29 cellular contexts compared by ENCODE assay signal in the genomic region with DNA sequence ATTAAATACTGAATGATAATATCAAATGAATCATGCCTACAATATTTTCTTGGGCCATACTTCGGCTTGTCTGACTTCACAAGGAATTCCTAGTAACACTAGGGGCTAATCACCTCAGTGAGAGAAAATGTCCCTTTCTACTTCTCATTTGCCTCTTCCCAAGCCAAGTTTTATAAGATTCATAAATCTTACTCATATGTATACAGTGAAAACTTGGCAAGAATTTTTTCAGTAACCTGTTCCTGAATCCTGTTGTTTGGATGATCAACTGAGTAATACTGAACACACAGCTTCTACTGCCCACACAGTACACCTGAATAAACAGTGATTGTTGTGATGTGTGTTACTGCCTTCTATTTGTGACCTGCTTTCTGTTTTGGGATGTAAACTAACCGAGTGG. TPM values are rescaled to one million over a fixed set of nuclear protein-coding genes. Genes with fewer than 3 reads are reported as not detected.
A peak's percentile ranks its signal among the peaks of the same experiment; 100 is the strongest.
DNase-seq lines count a peak whose midpoint lies in the region; ATAC-seq and TF ChIP-seq lines count a peak whose summit lies in the region.
"Had no signal": no experiment of that assay in that cellular context is flagged by ENCODE, and none has a peak within 500 bp of the region (broad histone marks: within the 10 kb centered on the region; RNA-seq: fewer than 3 reads in every experiment).

No MANE protein-coding gene starts in this region.

- in situ Hi-C loops in GM23248 (cut with MboI): no loop called here

- H3K27ac Mint-ChIP-seq in naive thymus-derived CD8-positive, alpha-beta T cell: no peak overlapping the region
- H3K27ac Mint-ChIP-seq: activated T-cell treated with anti-CD3 and anti-CD28 coated beads, Interleukin-2, amount 50 U/mL, for 72 hours; natural killer cell treated with Interleukin-12 subunit alpha and Interleukin-12 subunit beta and Interleukin-15 and Interleukin-18, amount 100 ng/mL, for 72 hours; T-helper 1 cell treated with Interleukin-12 subunit alpha and Interleukin-12 subunit beta and Interleukin-4 antibody, amounts not matched to agents 30 μg/mL and 1 μg/mL, for 36 hours had no signal

- H2AFZ ChIP-seq in GM23248: no peak overlapping the region
- 0 out of 2 replicates have a peak overlapping the region, but pooled peaks have one; percentile 33 for H2AFZ ChIP-seq in PC-9

- DNase-seq in GM23248 (peak; percentile 13), PC-9 (peak in 1 of 2 experiments; percentile 77), retinal pigment epithelial cell (ENCODE audit: low read depth) (peak; percentile 33), heart right ventricle (no peak), uterus (no peak)
- no peak for DNase-seq in naive thymus-derived CD8-positive, alpha-beta T cell
- DNase-seq: activated CD4-positive, alpha-beta T cell treated with anti-CD3 and anti-CD28 coated beads for 48 hours; activated naive CD4-positive, alpha-beta T cell treated with anti-CD3 and anti-CD28 coated beads, Interleukin-2, amount 50 U/mL, for 16 hours; activated T-cell treated with anti-CD3 and anti-CD28 coated beads, Interleukin-2, amount 50 U/mL, for 72 hours; anterior cingulate cortex; DMS 273 treated with DMSO at 0.1 percent for 48 hours; effector CD4-positive, alpha-beta T cell; GDM1; KG1; NCI-H1092 treated with DMSO at 0.1 percent for 48 hours; NCI-H1930; NCI-H2227 treated with DMSO at 0.1 percent for 48 hours; NCI-H82; ovary; right lobe of liver; upper lobe of left lung had no signal

- H3K9me3 ChIP-seq in GM23248 (ENCODE audit: low read depth): no peaks in the 10 kb centered on the region
- no peaks in the 10 kb centered on the region for H3K9me3 ChIP-seq in PC-9 (ENCODE audit: insufficient read depth, low read depth)
- peaks cover 0 to under 1% (median 0%) of the 10 kb centered on the region in 11 donors for H3K9me3 ChIP-seq in heart right ventricle
- no peaks in the 10 kb centered on the region for H3K9me3 ChIP-seq in uterus
- H3K9me3 ChIP-seq: esophagus muscularis mucosa, ovary, right lobe of liver, upper lobe of left lung had no signal

- WGBS in GM23248 (ENCODE audit: low coverage in 1 of 2, low lambda C conversion rate in 2 of 2, missing lambda C conversion rate in 2 of 2), 2 experiments: 58 to 63% methylated on average over 2 of the region's 2 CpGs
- 62 to 79% methylated on average over 2 of the region's 2 CpGs for WGBS in heart right ventricle, 2 donors

- no peak for TF ChIP-seq CTCF in PC-9 (conservative IDR thresholded peaks at IDR 0.05)
- TF ChIP-seq CTCF in retinal pigment epithelial cell (conservative IDR thresholded peaks at IDR 0.05; ENCODE audit: low read depth, low read length): no peak
- no peak for TF ChIP-seq CTCF in heart right ventricle (IDR thresholded peaks at IDR 0.05)
- no peak for TF ChIP-seq CTCF in uterus (IDR thresholded peaks at IDR 0.05)

- intact Hi-C loops in PC-9 (cut with micrococcal nuclease; ENCODE audit: unreplicated experiment) (no loop called here), heart right ventricle (cut with DNase I) (no loop called here), uterus (cut with DNase I; ENCODE audit: low total_unique reads) (no loop called here)

- H3K36me3 ChIP-seq in GM23248 (ENCODE audit: low read depth): no peaks in the 10 kb centered on the region
- no peaks in the 10 kb centered on the region for H3K36me3 ChIP-seq in PC-9 (ENCODE audit: low read depth)
- H3K36me3 ChIP-seq in heart right ventricle: no peaks in the 10 kb centered on the region
- H3K36me3 ChIP-seq in uterus: no peaks in the 10 kb centered on the region
- H3K36me3 ChIP-seq: esophagus muscularis mucosa, ovary, right lobe of liver, upper lobe of left lung had no signal

- H3K27ac ChIP-seq in GM23248 (no peak overlapping the region), PC-9 (no peak overlapping the region), heart right ventricle (no peak overlapping the region), uterus (no peak overlapping the region)
- H3K27ac ChIP-seq: esophagus muscularis mucosa, ovary, right lobe of liver, upper lobe of left lung had no signal

- H4K20me1 ChIP-seq in GM23248 (ENCODE audit: insufficient read depth) (no peaks in the 10 kb centered on the region), PC-9 (ENCODE audit: insufficient read depth) (no peaks in the 10 kb centered on the region)

- H3K79me2 ChIP-seq in GM23248 (ENCODE audit: insufficient read depth) (no peaks in the 10 kb centered on the region), PC-9 (ENCODE audit: low read depth) (no peaks in the 10 kb centered on the region)

- CTCF ChIA-PET in PC-9 (lab: Charles Lee): no interaction called here

- H3K9ac ChIP-seq in GM23248: no peak overlapping the region

- no peak for TF ChIP-seq POLR2A in uterus (IDR thresholded peaks at IDR 0.05)

- POLR2A ChIA-PET in PC-9 (lab: Charles Lee; ENCODE audit: unreplicated experiment): no interaction called here
- POLR2A ChIA-PET in naive thymus-derived CD8-positive, alpha-beta T cell (lab: Charles Lee): no interaction called here

- H3K36me3 Mint-ChIP-seq in naive thymus-derived CD8-positive, alpha-beta T cell: no peaks in the 10 kb centered on the region
- H3K36me3 Mint-ChIP-seq: natural killer cell treated with Interleukin-12 subunit alpha and Interleukin-12 subunit beta and Interleukin-15 and Interleukin-18, amount 100 ng/mL, for 72 hours had no signal

- H3F3A ChIP-seq in GM23248 (ENCODE audit: insufficient read depth): peaks cover 30% of the 10 kb centered on the region
- H3F3A ChIP-seq in PC-9 (ENCODE audit: insufficient read depth, low read depth): no peaks in the 10 kb centered on the region

- BruUV-seq in PC-9 (replicated peaks; lab: Mats Ljungman, UMichigan): no TSS peak

- H3K4me1 Mint-ChIP-seq in naive thymus-derived CD8-positive, alpha-beta T cell: peaks cover 0 to 8% (median 3%) of the 10 kb centered on the region in 4 donors

- H3K27me3 ChIP-seq in GM23248 (replicated peaks; ENCODE audit: insufficient read depth) (no peaks in the 10 kb centered on the region), PC-9 (ENCODE audit: insufficient read depth, low read depth) (no peaks in the 10 kb centered on the region), heart right ventricle (no peaks in the 10 kb centered on the region), uterus (no peaks in the 10 kb centered on the region)
- H3K27me3 ChIP-seq: esophagus muscularis mucosa, ovary, right lobe of liver, upper lobe of left lung had no signal

- H3K4me3 Mint-ChIP-seq in naive thymus-derived CD8-positive, alpha-beta T cell: no peak overlapping the region
- H3K4me3 Mint-ChIP-seq: activated T-cell treated with anti-CD3 and anti-CD28 coated beads, Interleukin-2, amount 50 U/mL, for 72 hours; natural killer cell treated with Interleukin-12 subunit alpha and Interleukin-12 subunit beta and Interleukin-15 and Interleukin-18, amount 100 ng/mL, for 72 hours; T-helper 1 cell treated with Interleukin-12 subunit alpha and Interleukin-12 subunit beta and Interleukin-4 antibody, amounts not matched to agents 30 μg/mL and 1 μg/mL, for 36 hours had no signal

- H3K9me3 Mint-ChIP-seq in naive thymus-derived CD8-positive, alpha-beta T cell: no peaks in the 10 kb centered on the region
- H3K9me3 Mint-ChIP-seq: activated T-cell treated with anti-CD3 and anti-CD28 coated beads, Interleukin-2, amount 50 U/mL, for 72 hours; natural killer cell treated with Interleukin-12 subunit alpha and Interleukin-12 subunit beta and Interleukin-15 and Interleukin-18, amount 100 ng/mL, for 72 hours; T-helper 1 cell treated with Interleukin-12 subunit alpha and Interleukin-12 subunit beta and Interleukin-4 antibody, amounts not matched to agents 30 μg/mL and 1 μg/mL, for 36 hours had no signal

- ATAC-seq in esophagus mucosa: peak; percentile 77
- no peak for ATAC-seq in naive thymus-derived CD8-positive, alpha-beta T cell
- no peak for ATAC-seq in heart right ventricle
- ATAC-seq: activated T-cell treated with anti-CD3 and anti-CD28 coated beads, Interleukin-2, amount 50 U/mL, for 72 hours; left lobe of liver; natural killer cell treated with Interleukin-12 subunit alpha and Interleukin-12 subunit beta and Interleukin-15 and Interleukin-18, amount 100 ng/mL, for 72 hours had no signal

- H3K27me3 Mint-ChIP-seq in naive thymus-derived CD8-positive, alpha-beta T cell: peaks cover 0 to 2% (median 0%) of the 10 kb centered on the region in 5 donors
- H3K27me3 Mint-ChIP-seq: natural killer cell treated with Interleukin-12 subunit alpha and Interleukin-12 subunit beta and Interleukin-15 and Interleukin-18, amount 100 ng/mL, for 72 hours had no signal

- H3K9me2 ChIP-seq in GM23248 (ENCODE audit: insufficient read depth) (no peaks in the 10 kb centered on the region), PC-9 (ENCODE audit: insufficient read depth) (no peaks in the 10 kb centered on the region)

- H3K4me3 ChIP-seq in GM23248 (no peak overlapping the region), PC-9 (no peak overlapping the region), retinal pigment epithelial cell (ENCODE audit: low read length) (no peak overlapping the region), heart right ventricle (no peak overlapping the region), uterus (no peak overlapping the region)
- H3K4me3 ChIP-seq: esophagus muscularis mucosa, ovary, right lobe of liver, upper lobe of left lung had no signal

- H3K4me2 ChIP-seq in GM23248 (ENCODE audit: unreplicated experiment): peak overlapping the region; percentile 3
- no peak overlapping the region for H3K4me2 ChIP-seq in PC-9

- H3K4me1 ChIP-seq in GM23248 (ENCODE audit: insufficient read depth): peaks cover 39% of the 10 kb centered on the region
- H3K4me1 ChIP-seq in PC-9 (replicated peaks; ENCODE audit: insufficient read depth): no peaks in the 10 kb centered on the region
- no peaks in the 10 kb centered on the region for H3K4me1 ChIP-seq in heart right ventricle
- H3K4me1 ChIP-seq in uterus: no peaks in the 10 kb centered on the region
- H3K4me1 ChIP-seq: esophagus muscularis mucosa, right lobe of liver, upper lobe of left lung had no signal

RNA-seq across cellular contexts. Expression of a gene that starts 16.5 kb away (rescaled TPM):
- not detected in 2 replicates for total RNA-seq in GM23248 (2014; rRNA removed; shearing (Covaris generic))
- polyA plus RNA-seq in GM23248 (2016; fragmentation: Nextera tagmentation; extraction: Ambion mirVana): not detected in 2 replicates
- not detected in 2 replicates for total RNA-seq in PC-9 (2021)
- 120 TPM for total RNA-seq in esophagus mucosa
- not detected for total RNA-seq in naive thymus-derived CD8-positive, alpha-beta T cell
- under 1 TPM in 1 of 3 donors, not detected in 2; 0.40 TPM for polyA plus RNA-seq in naive thymus-derived CD8-positive, alpha-beta T cell
- not detected for total RNA-seq in heart right ventricle
- polyA plus RNA-seq in heart right ventricle: under 1 TPM in 1 of 2 donors, not detected in 1; 0.06 TPM
- total RNA-seq in uterus: not detected
- total RNA-seq: activated T-cell treated with anti-CD3 and anti-CD28 coated beads, Interleukin-2, amount 50 U/mL, for 72 hours; chondrocyte; HT1080; left lobe of liver; natural killer cell treated with Interleukin-12 subunit alpha and Interleukin-12 subunit beta and Interleukin-15 and Interleukin-18, amount 100 ng/mL, for 72 hours; ovary; right lobe of liver; subcutaneous adipose tissue; upper lobe of left lung had no signal
- polyA plus RNA-seq: ovary had no signal

Comparison
In these comparisons a context has a peak if more than half of its experiments do, and no peak if none do; other contexts are left out.
1. DNase-seq: peak in GM23248 (single experiment) and retinal pigment epithelial cell (single experiment); none in naive thymus-derived CD8-positive, alpha-beta T cell (0 of 10), heart right ventricle (0 of 2) and uterus (0 of 2).
2. RNA of a gene that starts 16.5 kb away (total RNA-seq): 120 TPM in esophagus mucosa (single experiment); not detected in naive thymus-derived CD8-positive, alpha-beta T cell, not detected in GM23248, not detected in PC-9, not detected in heart right ventricle and not detected in uterus; every median in the first group is over 100 times any median in the second.